ENCODE assay signal across 9 cellular contexts in genomic region chr4:56767567-56767966, GRCh38. TPM values are rescaled to one million over a fixed set of nuclear protein-coding genes. Genes with fewer than 3 reads are reported as not detected.
"Had no signal": no experiment of that assay in that cellular context is flagged by ENCODE, and none has a peak within 500 bp of the region (broad histone marks: within the 10 kb centered on the region; RNA-seq: fewer than 3 reads in every experiment).

No MANE protein-coding gene starts in this region.

- H3K36me3 ChIP-seq: HAP-1 had no signal

- H3K4me1 ChIP-seq: HAP-1 had no signal

- DNase-seq: GM23248, GOT3, H7, HFFc6, IMR-90 had no signal

- H2AFZ ChIP-seq: GM23248 had no signal

- H3K9ac ChIP-seq: GM23248 had no signal

- H3K4me3 ChIP-seq: GM23248, HAP-1, K562 had no signal

- H3K27ac ChIP-seq: GM23248 had no signal

- ATAC-seq: HCT116, K562 had no signal

RNA-seq across cellular contexts. Expression of gene SPINK2, which starts 53.9 kb away (rescaled TPM):
- total RNA-seq: GM23248, HFFc6, HT-29, IMR-90, K562 had no signal
- polyA plus RNA-seq: GM23248, IMR-90, K562 had no signal
